Comparison of ENCODE assay signal across 1 cellular context in the genomic region with DNA sequence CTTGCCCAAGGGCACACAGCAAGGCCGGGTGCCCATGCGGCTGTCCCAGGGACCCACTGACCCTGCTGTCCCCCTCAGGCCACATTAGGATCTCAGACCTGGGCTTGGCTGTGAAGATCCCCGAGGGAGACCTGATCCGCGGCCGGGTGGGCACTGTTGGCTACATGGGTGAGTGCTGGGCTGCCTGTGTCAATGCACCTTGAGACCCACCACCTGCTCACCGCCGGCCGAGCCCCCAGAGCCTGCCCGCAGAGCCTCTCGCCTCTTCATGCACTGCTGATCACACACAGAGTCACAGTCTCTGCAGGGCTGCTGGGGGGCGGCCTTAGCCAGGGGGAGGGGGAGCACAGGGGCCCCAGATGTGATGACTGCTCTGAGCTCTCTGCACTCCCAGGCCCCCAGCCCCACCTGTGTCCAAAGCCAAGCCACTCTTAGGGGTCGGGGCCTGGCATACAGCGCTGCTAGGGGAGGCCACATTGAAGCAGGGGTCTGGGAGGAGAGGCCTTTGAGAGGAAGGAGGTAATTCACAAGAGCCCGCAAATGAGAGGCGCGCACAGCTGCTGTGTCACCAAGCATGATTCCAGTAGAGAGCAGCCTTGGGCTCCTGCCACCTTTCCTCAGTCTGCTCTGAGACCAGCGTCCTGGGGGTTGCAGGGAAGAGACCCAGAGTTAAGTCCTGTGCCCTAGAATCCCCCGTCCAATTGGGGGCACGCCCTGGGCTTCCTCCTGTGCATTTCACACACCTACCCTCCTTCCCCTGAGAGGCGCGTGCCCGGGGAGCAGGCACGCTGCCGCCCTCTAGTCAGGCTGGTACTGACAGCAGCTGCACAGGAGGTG.
TF ChIP-seq lines count a peak whose summit lies in the region.

No MANE protein-coding gene starts in this region.

TF ChIP-seq in H1, 55 proteins besides CTCF, POLR2A, EP300 and RAD21:
- no peak for TF ChIP-seq CREB1 (IDR thresholded peaks at IDR 0.05)
- TF ChIP-seq KDM1A (IDR thresholded peaks at IDR 0.05; ENCODE audit: borderline replicate concordance, low read length), result no peak
- no peak for TF ChIP-seq TAF7 (optimal IDR thresholded peaks at IDR 0.05; ENCODE audit: borderline replicate concordance, low read depth, low read length)
- no peak for TF ChIP-seq SRF (IDR thresholded peaks at IDR 0.05; ENCODE audit: low read depth, low read length)
- no peak for TF ChIP-seq TCF12 (IDR thresholded peaks at IDR 0.05; ENCODE audit: low read depth, low read length)
- no peak for TF ChIP-seq HDAC6 (IDR thresholded peaks at IDR 0.05; ENCODE audit: low read depth, low read length)
- TF ChIP-seq RFX5 (IDR thresholded peaks at IDR 0.05; ENCODE audit: borderline replicate concordance, low read depth, low read length), result no peak
- TF ChIP-seq SIN3A (conservative IDR thresholded peaks at IDR 0.05 in 1 of 2, IDR thresholded peaks at IDR 0.05 in 1 of 2; ENCODE audit: low read depth in 1 of 2, low read length in 2 of 2), result no peak
TF ChIP-seq in H1: peak in this region for 0.
